12 cellular contexts compared by ENCODE assay signal in genomic region chr11:46393231-46393616, GRCh38. TPM values are rescaled to one million over a fixed set of nuclear protein-coding genes. Genes with fewer than 3 reads are reported as not detected.
A peak's percentile ranks its signal among the peaks of the same experiment; 100 is the strongest.
DNase-seq lines count a peak whose midpoint lies in the region; ATAC-seq and TF ChIP-seq lines count a peak whose summit lies in the region.
"Had no signal": no experiment of that assay in that cellular context is flagged by ENCODE, and none has a peak within 500 bp of the region (broad histone marks: within the 10 kb centered on the region; RNA-seq: fewer than 3 reads in every experiment).

No MANE protein-coding gene starts in this region.

- H3K9ac ChIP-seq in mesendoderm (ENCODE audit: low read length): no peak overlapping the region
- H3K9ac ChIP-seq: KMS-11, SK-N-SH had no signal

- no peak for ATAC-seq in central memory CD8-positive, alpha-beta T cell (replicated peaks; ENCODE audit: extremely low read depth, poor library complexity, severe bottlenecking)
- no peak for ATAC-seq in mucosa of descending colon

- peaks cover 27% of the 10 kb centered on the region for H3K27me3 ChIP-seq in CD8-positive, alpha-beta memory T cell (ENCODE audit: insufficient read depth, low read length, poor library complexity, severe bottlenecking)
- H3K27me3 ChIP-seq in HL-60 (ENCODE audit: insufficient read depth, poor library complexity, severe bottlenecking) (peaks cover 25% of the 10 kb centered on the region), mesendoderm (ENCODE audit: insufficient read depth, low read length, poor library complexity) (peaks cover 16% of the 10 kb centered on the region)

- no peak overlapping the region for H3K23ac ChIP-seq in mesendoderm (ENCODE audit: low read length)

- H2BK120ac ChIP-seq in mesendoderm (ENCODE audit: low read depth, low read length): no peak overlapping the region

- H3K4me2 ChIP-seq in mesendoderm (ENCODE audit: low read length): no peak overlapping the region

- no peak overlapping the region for H2BK5ac ChIP-seq in mesendoderm (ENCODE audit: low read length)

- H3K27ac ChIP-seq in CD8-positive, alpha-beta memory T cell (ENCODE audit: low read depth, low read length): no peak overlapping the region
- no peak overlapping the region for H3K27ac ChIP-seq in HL-60 (replicated peaks)
- H3K27ac ChIP-seq in mesendoderm (ENCODE audit: low read depth, low read length): no peak overlapping the region
- H3K27ac ChIP-seq: KMS-11 had no signal

- no peak overlapping the region for H2AK5ac ChIP-seq in mesendoderm (ENCODE audit: low read length)

- peak overlapping the region; percentile 28 to 76 (median 71) for H3K4me3 Mint-ChIP-seq in CD8-positive, alpha-beta memory T cell
- peak overlapping the region; percentile 75 for H3K4me3 Mint-ChIP-seq in central memory CD8-positive, alpha-beta T cell
- peak overlapping the region; percentile 82 for H3K4me3 Mint-ChIP-seq in nephron progenitor cell

- no peak for DNase-seq in CD8-positive, alpha-beta memory T cell
- DNase-seq in HL-60 (ENCODE audit: low read depth in 1 of 2, low spot score in 1 of 2) (no peak), nephron progenitor cell (no peak), mucosa of descending colon (no peak), mesendoderm (no peak), GOT3 (lab: John Stamatoyannopoulos, UW) (no peak)
- DNase-seq in central memory CD8-positive, alpha-beta T cell (ENCODE audit: low spot score in 2 of 2): no peak
- no peak for DNase-seq in stimulated activated CD4-positive, alpha-beta T cell treated with anti-CD3 and anti-CD28 coated beads, Interleukin-4, amount 100 ng/mL, for 4 hours
- DNase-seq: NCI-H526 treated with DMSO at 0.1 percent for 48 hours had no signal

- H2BK15ac ChIP-seq in mesendoderm (replicated peaks; ENCODE audit: low read depth): no peak overlapping the region

- H3K79me1 ChIP-seq in mesendoderm (ENCODE audit: low read length): no peaks in the 10 kb centered on the region

- peaks cover 0 to 21% (median 5%) of the 10 kb centered on the region in 3 donors for H3K36me3 Mint-ChIP-seq in CD8-positive, alpha-beta memory T cell
- peaks cover 14% of the 10 kb centered on the region for H3K36me3 Mint-ChIP-seq in central memory CD8-positive, alpha-beta T cell (ENCODE audit: insufficient read depth)
- H3K36me3 Mint-ChIP-seq in nephron progenitor cell (ENCODE audit: low read depth): peaks cover 11% of the 10 kb centered on the region

- H3K4me3 ChIP-seq in CD8-positive, alpha-beta memory T cell (ENCODE audit: low read length): peak overlapping the region; percentile 37
- H3K4me3 ChIP-seq in HL-60 (replicated peaks; ENCODE audit: insufficient read depth, low read length) (peak overlapping the region; percentile 57), mucosa of descending colon (no peak overlapping the region), mesendoderm (ENCODE audit: low read length) (no peak overlapping the region)

- peaks cover 22% of the 10 kb centered on the region for H3K4me1 ChIP-seq in CD8-positive, alpha-beta memory T cell (ENCODE audit: insufficient read depth, low read length)
- H3K4me1 ChIP-seq in mucosa of descending colon (ENCODE audit: low read depth): peaks cover 35% of the 10 kb centered on the region
- H3K4me1 ChIP-seq in mesendoderm (ENCODE audit: control insufficient read depth, low read depth, low read length): peaks cover 3% of the 10 kb centered on the region

- H4K5ac ChIP-seq in mesendoderm (ENCODE audit: low read length): no peak overlapping the region

- peaks cover 20 to 37% (median 24%) of the 10 kb centered on the region in 3 donors for H3K4me1 Mint-ChIP-seq in CD8-positive, alpha-beta memory T cell
- peaks cover 17% of the 10 kb centered on the region for H3K4me1 Mint-ChIP-seq in central memory CD8-positive, alpha-beta T cell
- H3K4me1 Mint-ChIP-seq in nephron progenitor cell: peaks cover 21% of the 10 kb centered on the region

- no peaks in the 10 kb centered on the region for H3K36me3 ChIP-seq in CD8-positive, alpha-beta memory T cell (ENCODE audit: insufficient read depth, low read length)
- H3K36me3 ChIP-seq in mucosa of descending colon (ENCODE audit: low read depth): no peaks in the 10 kb centered on the region
- H3K36me3 ChIP-seq in mesendoderm (ENCODE audit: control insufficient read depth, insufficient read depth, low read length): no peaks in the 10 kb centered on the region

- no peak overlapping the region for H3K4ac ChIP-seq in mesendoderm (ENCODE audit: low read depth, low read length)

- TF ChIP-seq CTCF in HL-60 (IDR thresholded peaks at IDR 0.05; ENCODE audit: insufficient read depth, low read length) (no peak), nephron progenitor cell (IDR thresholded peaks at IDR 0.05) (no peak), mucosa of descending colon (IDR thresholded peaks at IDR 0.05) (no peak)

- no peak overlapping the region for H3K18ac ChIP-seq in mesendoderm (ENCODE audit: low read length)

- H3K27me3 Mint-ChIP-seq in CD8-positive, alpha-beta memory T cell: peaks cover 37 to 41% of the 10 kb centered on the region in 2 donors
- peaks cover 39% of the 10 kb centered on the region for H3K27me3 Mint-ChIP-seq in central memory CD8-positive, alpha-beta T cell
- H3K27me3 Mint-ChIP-seq in nephron progenitor cell (ENCODE audit: low read depth, poor library complexity): peaks cover 50% of the 10 kb centered on the region

- no peak overlapping the region for H3K56ac ChIP-seq in mesendoderm (ENCODE audit: low read length)

- H4K8ac ChIP-seq in mesendoderm (ENCODE audit: low read depth, low read length): no peak overlapping the region

- intact Hi-C loops in mucosa of descending colon (cut with DNase I, micrococcal nuclease): loop anchor here in 1 of 2 donors (5.0 kb wide), 1 partner anchor 144 kb away; no protein-coding TSS in a partner anchor

- H3K9me3 ChIP-seq in CD8-positive, alpha-beta memory T cell (ENCODE audit: low read length): no peaks in the 10 kb centered on the region
- no peaks in the 10 kb centered on the region for H3K9me3 ChIP-seq in mucosa of descending colon
- H3K9me3 ChIP-seq: SK-N-SH had no signal

- H3K79me2 ChIP-seq in mesendoderm (ENCODE audit: control insufficient read depth, insufficient read depth, low read length): no peaks in the 10 kb centered on the region

- H3K9me3 Mint-ChIP-seq in CD8-positive, alpha-beta memory T cell: peaks cover 0 to 2% (median 0%) of the 10 kb centered on the region in 5 donors
- H3K9me3 Mint-ChIP-seq in central memory CD8-positive, alpha-beta T cell: no peaks in the 10 kb centered on the region
- H3K9me3 Mint-ChIP-seq in nephron progenitor cell: no peaks in the 10 kb centered on the region

- POLR2A ChIA-PET in CD8-positive, alpha-beta memory T cell (lab: Charles Lee): no interaction called here

- peak overlapping the region in 2 of 8 donors; percentile 33 to 67 for H3K27ac Mint-ChIP-seq in CD8-positive, alpha-beta memory T cell
- no peak overlapping the region for H3K27ac Mint-ChIP-seq in central memory CD8-positive, alpha-beta T cell (ENCODE audit: low read depth)
- H3K27ac Mint-ChIP-seq in nephron progenitor cell: no peak overlapping the region

- no CpG with 5 or more reads among the region's 4 CpGs for WGBS in mesendoderm (ENCODE audit: extremely low coverage, insufficient coverage, low lambda C conversion rate)

- CTCF ChIA-PET in CD8-positive, alpha-beta memory T cell (lab: Charles Lee): interaction anchor here (0.7 to 1.8 kb wide), 4 partner anchors 10 to 84 kb away, joined by 3 to 7 read pairs (median 5); no protein-coding TSS in a partner anchor

RNA-seq across cellular contexts. Expression of gene CHRM4, which starts 1.6 kb away (rescaled TPM):
- not detected for total RNA-seq in CD8-positive, alpha-beta memory T cell
- 0.63 TPM for polyA plus RNA-seq in CD8-positive, alpha-beta memory T cell
- 1 to 10 TPM in 2 of 3 donors, under 1 TPM in 1; 0.32 to 6.0 (median 3.1) TPM for total RNA-seq in mucosa of descending colon
- polyA plus RNA-seq in mesendoderm (2013, experiment 1 of 2): 0.14 TPM
- 0.15 TPM for polyA plus RNA-seq in mesendoderm (2013, experiment 2 of 2)
- total RNA-seq: mesenteric fat pad had no signal

RNA-seq across cellular contexts. Expression of gene MDK, which starts 11.8 kb away (rescaled TPM):
- total RNA-seq in CD8-positive, alpha-beta memory T cell: 1 to 10 TPM; 1.1 to 1.2 TPM
- 0.97 TPM for polyA plus RNA-seq in CD8-positive, alpha-beta memory T cell
- 100 to 1,000 TPM; 103 to 672 (median 193) TPM for total RNA-seq in mucosa of descending colon
- 371 TPM for polyA plus RNA-seq in mesendoderm (2013, experiment 1 of 2)
- 374 TPM for polyA plus RNA-seq in mesendoderm (2013, experiment 2 of 2)

RNA-seq across cellular contexts. Expression of gene DGKZ, which starts 46.0 kb away (rescaled TPM):
- 10 to 100 TPM; 85.8 to 87.2 TPM for total RNA-seq in CD8-positive, alpha-beta memory T cell
- polyA plus RNA-seq in CD8-positive, alpha-beta memory T cell: 87.4 TPM
- total RNA-seq in mucosa of descending colon: 10 to 100 TPM; 41.2 to 49.6 (median 47.2) TPM
- polyA plus RNA-seq in mesendoderm (2013, experiment 1 of 2): 67.4 TPM
- polyA plus RNA-seq in mesendoderm (2013, experiment 2 of 2): 62.6 TPM

Comparison
In these comparisons a context has a peak if more than half of its experiments do, and no peak if none do; other contexts are left out.
1. H3K4me3 ChIP-seq: peak in CD8-positive, alpha-beta memory T cell (single experiment) and HL-60 (single experiment); none in mucosa of descending colon (single experiment) and mesendoderm (single experiment).
2. RNA of gene MDK, which starts 11.8 kb away (total RNA-seq): 103 to 672 TPM in mucosa of descending colon; 1.1 to 1.2 TPM in CD8-positive, alpha-beta memory T cell; every median in the first group is over 10 times any median in the second.
3. Peak in every context shown above with its lines, with median percentiles within 50 percentile points of each other: H3K4me3 Mint-ChIP-seq.